In genomic region chr3:141050913-141051632, GRCh38 we compare ENCODE assay signal across 8 cellular contexts. TPM values are rescaled to one million over a fixed set of nuclear protein-coding genes. Genes with fewer than 3 reads are reported as not detected.
DNase-seq lines count a peak whose midpoint lies in the region; ATAC-seq, FAIRE-seq and TF ChIP-seq lines count a peak whose summit lies in the region.

Gene SPSB4 (plus strand): TSS chr3:141051347. CDS start chr3:141066105, 14,758 bp downstream.

- H3K9me3 ChIP-seq in SK-N-SH, result no peaks in the 10 kb centered on the region
- no peaks in the 10 kb centered on the region for H3K9me3 ChIP-seq in endodermal cell (ENCODE audit: control insufficient read depth, low read length)
- no peaks in the 10 kb centered on the region for H3K9me3 ChIP-seq in muscle layer of duodenum (ENCODE audit: control insufficient read depth in 1 of 2, low read length in 2 of 2)

- peaks cover 13% of the 10 kb centered on the region for H3K4me1 Mint-ChIP-seq in endodermal cell

- TF ChIP-seq EP300 in SK-N-SH (IDR thresholded peaks at IDR 0.05; ENCODE audit: borderline replicate concordance in 1 of 2, low read depth in 1 of 2, low read length in 1 of 2), result no peak

- H3K36me3 ChIP-seq in SK-N-SH (replicated peaks in 1 of 2; ENCODE audit: control insufficient read depth in 1 of 2, insufficient read depth in 2 of 2, low read length in 1 of 2), result no peaks in the 10 kb centered on the region
- no peaks in the 10 kb centered on the region for H3K36me3 ChIP-seq in endodermal cell (ENCODE audit: control insufficient read depth, insufficient read depth, low read length)
- H3K36me3 ChIP-seq in muscle layer of duodenum (ENCODE audit: control insufficient read depth in 1 of 2, insufficient read depth in 2 of 2, low read length in 2 of 2), result no peaks in the 10 kb centered on the region

- H3K36me3 Mint-ChIP-seq in endodermal cell (ENCODE audit: low read depth), result no peaks in the 10 kb centered on the region

- H3K4me3 Mint-ChIP-seq in endodermal cell, result peak within 1 kb of the TSS; percentile 69

- TF ChIP-seq CTCF in D721Med (IDR thresholded peaks at IDR 0.05; ENCODE audit: insufficient read depth, missing control alignments), result peak; percentile 8
- no peak; the same call in 1 of the 2 replicates for TF ChIP-seq CTCF in SK-N-SH (IDR thresholded peaks at IDR 0.05)
- peak; percentile 79 for TF ChIP-seq CTCF in endodermal cell (conservative IDR thresholded peaks at IDR 0.05)

- ATAC-seq in GM19463 (IDR thresholded peaks at IDR 0.05; ENCODE audit: unreplicated experiment) (no peak), GM21786 (IDR thresholded peaks at IDR 0.05; ENCODE audit: unreplicated experiment) (no peak), GM19035 (IDR thresholded peaks at IDR 0.05; ENCODE audit: unreplicated experiment) (no peak)

- peak; percentile 51 for TF ChIP-seq RAD21 in SK-N-SH (IDR thresholded peaks at IDR 0.05; ENCODE audit: low read length)

- no peaks in the 10 kb centered on the region for H3K9me3 Mint-ChIP-seq in endodermal cell

- H3K27ac ChIP-seq in SK-N-SH (ENCODE audit: low read depth in 2 of 2, low read length in 1 of 2), result peak within 1 kb of the TSS in 1 of 2 experiments; percentile 50; a peak in 2 of 4 replicates
- H3K27ac ChIP-seq in endodermal cell (ENCODE audit: low read depth, low read length), result peak within 1 kb of the TSS; percentile 86
- H3K27ac ChIP-seq in muscle layer of duodenum (ENCODE audit: low read length), result no peak within 1 kb of the TSS

- peak within 1 kb of the TSS; percentile 88 for H3K4me3 ChIP-seq in Jurkat, Clone E6-1 (ENCODE audit: low read length)
- peak within 1 kb of the TSS; percentile 23 to 49; a peak in 3 of 4 replicates for H3K4me3 ChIP-seq in SK-N-SH (ENCODE audit: low read depth in 2 of 2, low read length in 1 of 2)
- H3K4me3 ChIP-seq in endodermal cell (ENCODE audit: low read length), result peak within 1 kb of the TSS; percentile 94
- peak within 1 kb of the TSS; percentile 51 to 79 for H3K4me3 ChIP-seq in muscle layer of duodenum (ENCODE audit: low read depth in 1 of 2, low read length in 2 of 2)

- peak within 1 kb of the TSS; percentile 62; the same call in 1 of the 2 replicates for H3K4me2 ChIP-seq in SK-N-SH

- H3K27ac Mint-ChIP-seq in endodermal cell, result peak within 1 kb of the TSS; percentile 69

- H4K20me1 ChIP-seq in SK-N-SH (ENCODE audit: insufficient read depth), result no peaks in the 10 kb centered on the region

- CTCF ChIA-PET in SK-N-SH (lab: Yijun Ruan, JAX), result interaction anchor here (0.7 to 6.5 kb wide), 40 partner anchors 8 to 404 kb away, joined by 3 to 77 read pairs (median 6); partner anchors contain the start of gene PXYLP1

- H3K79me2 ChIP-seq in SK-N-SH (ENCODE audit: insufficient read depth), result no peaks in the 10 kb centered on the region

- H3K4me1 ChIP-seq in SK-N-SH (ENCODE audit: control insufficient read depth in 1 of 2, insufficient read depth in 2 of 2, low read depth in 1 of 2, low read length in 1 of 2) (peaks cover 0 to 7% of the 10 kb centered on the region in 2 experiments; a peak in 2 of 4 replicates), endodermal cell (ENCODE audit: control insufficient read depth, insufficient read depth, low read length) (no peaks in the 10 kb centered on the region), muscle layer of duodenum (ENCODE audit: control insufficient read depth in 1 of 2, insufficient read depth in 2 of 2, low read length in 2 of 2) (peaks cover 0 to 17% of the 10 kb centered on the region in 2 donors)

- POLR2A ChIA-PET in SK-N-SH (lab: Yijun Ruan, JAX), result interaction anchor here (0.6 to 2.4 kb wide), 7 partner anchors 12 to 109 kb away, joined by 3 to 10 read pairs (median 5); no protein-coding TSS in a partner anchor

- no peak for FAIRE-seq in D721Med (lab: Jason Lieb, UNC)

- no peak within 1 kb of the TSS for H3K9ac ChIP-seq in SK-N-SH
- peak within 1 kb of the TSS; percentile 53 for H3K9ac ChIP-seq in endodermal cell (ENCODE audit: extremely low read depth, low read length, poor library complexity, severe bottlenecking)

- WGBS in SK-N-SH (ENCODE audit: low lambda C conversion rate), result 3% methylated on average over 8 of the region's 80 CpGs
- 0 to 1% methylated on average over 14 to 80 of the region's 80 CpGs for WGBS in endodermal cell (ENCODE audit: insufficient coverage in 1 of 2, insufficient read length in 1 of 2), 2 experiments

- peaks cover 22% of the 10 kb centered on the region for H3K27me3 ChIP-seq in SK-N-SH (ENCODE audit: insufficient read depth)
- H3K27me3 ChIP-seq in endodermal cell (ENCODE audit: control insufficient read depth, insufficient read depth, low read length, poor library complexity, severe bottlenecking), result peaks cover 30% of the 10 kb centered on the region
- H3K27me3 ChIP-seq in muscle layer of duodenum (ENCODE audit: low read depth, low read length), result peaks cover 20% of the 10 kb centered on the region

- H2AFZ ChIP-seq in SK-N-SH (ENCODE audit: low read depth), result no peak within 1 kb of the TSS

- H3F3A ChIP-seq in SK-N-SH (replicated peaks; ENCODE audit: insufficient read depth), result no peaks in the 10 kb centered on the region

- no peaks in the 10 kb centered on the region for H3K9me2 ChIP-seq in SK-N-SH

- DNase-seq in D721Med (ENCODE audit: insufficient read length, low spot score) (peak; percentile 76), SK-N-SH (peak; percentile 95), endodermal cell (peak; percentile 98)
- DNase-seq in Jurkat, Clone E6-1 (ENCODE audit: low read depth, low spot score), result peak; percentile 41

- peaks cover 74% of the 10 kb centered on the region for H3K27me3 Mint-ChIP-seq in endodermal cell (ENCODE audit: insufficient read depth)

TF ChIP-seq in SK-N-SH, 30 proteins besides CTCF, POLR2A, EP300 and RAD21:
- TF ChIP-seq RXRA (IDR thresholded peaks at IDR 0.05; ENCODE audit: borderline replicate concordance, low read depth) (no peak), MXI1 (IDR thresholded peaks at IDR 0.05; ENCODE audit: low read depth, low read length) (peak; percentile 52), SMC3 (IDR thresholded peaks at IDR 0.05; ENCODE audit: low read depth, low read length) (peak; percentile 38; the same call in 1 of the 2 replicates)
TF ChIP-seq in SK-N-SH: peak in this region for 2.

RNA-seq across cellular contexts. Expression of gene SPSB4, which starts in this region (rescaled TPM):
- 6.2 TPM for polyA plus RNA-seq in Jurkat, Clone E6-1 (2012; ENCODE audit: insufficient read depth, insufficient read length)
- 0.10 and 0.21 TPM in 2 replicates for polyA plus RNA-seq in SK-N-SH (2012; rRNA removed)
- polyA plus RNA-seq in SK-N-SH (2012; cell fraction: cytosol; rRNA removed), result 0.15 and 0.30 TPM in 2 replicates
- 0.04 and 0.07 TPM in 2 replicates for polyA plus RNA-seq in SK-N-SH (2012; cell fraction: nucleus; rRNA removed)
- 1 to 10 TPM; 7.5 to 8.2 TPM for total RNA-seq in endodermal cell
- 28.1 TPM for polyA plus RNA-seq in endodermal cell (2013, experiment 1 of 2)
- 26.5 TPM for polyA plus RNA-seq in endodermal cell (2013, experiment 2 of 2)

Comparison
In these comparisons a context has a peak if more than half of its experiments do, and no peak if none do; other contexts are left out.
1. Peak in DNase-seq, H3K4me3 ChIP-seq and H3K4me2 ChIP-seq in SK-N-SH; RNA of the gene not detected or under 1 TPM.
2. DNase-seq: peak in every context shown above with its lines; median percentile 98 in endodermal cell; 95 in SK-N-SH; 76 in D721Med; 41 in Jurkat, Clone E6-1.
3. H3K4me3 ChIP-seq: peak in every context shown above with its lines; median percentile 94 in endodermal cell; 88 in Jurkat, Clone E6-1; 65 in muscle layer of duodenum; 36 in SK-N-SH.